ENCODE assay signal across 17 cellular contexts in genomic region chr11:253160-253885, GRCh38. TPM values are rescaled to one million over a fixed set of nuclear protein-coding genes. Genes with fewer than 3 reads are reported as not detected.
DNase-seq lines count a peak whose midpoint lies in the region; ATAC-seq lines count a peak whose summit lies in the region.
"Had no signal": no experiment of that assay in that cellular context is flagged by ENCODE, and none has a peak within 500 bp of the region (broad histone marks: within the 10 kb centered on the region; RNA-seq: fewer than 3 reads in every experiment).

No MANE protein-coding gene starts in this region.

- H3K27me3 Mint-ChIP-seq in T-helper 2 cell treated with Interferon-gamma antibody and Interleukin-4, amounts not matched to agents 5 μg/mL and 100 μg/mL, for 36 hours (ENCODE audit: low read depth) = peaks cover 4% of the 10 kb centered on the region

- peaks cover 43% of the 10 kb centered on the region for H3K36me3 Mint-ChIP-seq in T-helper 2 cell treated with Interferon-gamma antibody and Interleukin-4, amounts not matched to agents 5 μg/mL and 100 μg/mL, for 36 hours (ENCODE audit: low read depth)

- peak overlapping the region; percentile 15 for H3K27ac Mint-ChIP-seq in T-helper 2 cell treated with Interferon-gamma antibody and Interleukin-4, amounts not matched to agents 5 μg/mL and 100 μg/mL, for 36 hours
- H3K27ac Mint-ChIP-seq: HFFc6 had no signal

- no peak overlapping the region for H3K4me3 Mint-ChIP-seq in T-helper 2 cell treated with Interferon-gamma antibody and Interleukin-4, amounts not matched to agents 5 μg/mL and 100 μg/mL, for 36 hours
- H3K4me3 Mint-ChIP-seq: HFFc6 had no signal

- H3K9me3 Mint-ChIP-seq in T-helper 2 cell treated with Interferon-gamma antibody and Interleukin-4, amounts not matched to agents 5 μg/mL and 100 μg/mL, for 36 hours = no peaks in the 10 kb centered on the region
- H3K9me3 Mint-ChIP-seq: HFFc6 had no signal

- ATAC-seq in left lobe of liver = no peak

- no peak for DNase-seq in T-helper 2 cell treated with Interferon-gamma antibody and Interleukin-4, amounts not matched to agents 5 μg/mL and 100 μg/mL, for 36 hours (ENCODE audit: low spot score)
- no peak for DNase-seq in T-helper 2 cell
- peak; percentile 40 for DNase-seq in left lobe of liver (ENCODE audit: low spot score)
- DNase-seq in SK-N-DZ (ENCODE audit: low spot score) = no peak
- DNase-seq in activated effector memory CD4-positive, alpha-beta T cell treated with anti-CD3 and anti-CD28 coated beads, Interleukin-2, amount 50 U/mL, for 16 hours = no peak
- DNase-seq in RKO (ENCODE audit: low spot score) = no peak
- DNase-seq: 8988T; HFFc6; KBM-7; NCI-H1048; NCI-H146; NCI-H2107; NCI-H226; NCI-H69; NK-92 treated with Interleukin-12 subunit alpha and Interleukin-12 subunit beta, amount 100 ng/mL, for 24 hours; Right ventricle myocardium superior had no signal

- peaks cover 10% of the 10 kb centered on the region for H3K4me1 Mint-ChIP-seq in T-helper 2 cell treated with Interferon-gamma antibody and Interleukin-4, amounts not matched to agents 5 μg/mL and 100 μg/mL, for 36 hours (ENCODE audit: low read depth)

RNA-seq across cellular contexts. Expression of gene PSMD13, which starts 16.5 kb away (rescaled TPM):
- 49.5 TPM for total RNA-seq in left lobe of liver
- 165 and 194 TPM in 2 replicates for polyA plus RNA-seq in SK-N-DZ (2014; cell fraction: cytosol; rRNA removed)
- 137 and 154 TPM in 2 replicates for polyA plus RNA-seq in SK-N-DZ (2014; cell fraction: nucleus; rRNA removed)

RNA-seq across cellular contexts. Expression of gene SIRT3, which starts 17.2 kb away (rescaled TPM):
- 21.4 TPM for total RNA-seq in left lobe of liver
- polyA plus RNA-seq in SK-N-DZ (2014; cell fraction: cytosol; rRNA removed) = 7.2 and 13.0 TPM in 2 replicates
- 14.1 and 21.0 TPM in 2 replicates for polyA plus RNA-seq in SK-N-DZ (2014; cell fraction: nucleus; rRNA removed)

RNA-seq across cellular contexts. Expression of gene NLRP6, which starts 24.9 kb away (rescaled TPM):
- total RNA-seq in left lobe of liver = 1.9 TPM
- not detected in 2 replicates for polyA plus RNA-seq in SK-N-DZ (2014; cell fraction: cytosol; rRNA removed)
- not detected in 2 replicates for polyA plus RNA-seq in SK-N-DZ (2014; cell fraction: nucleus; rRNA removed)
- total RNA-seq: H4, HFFc6 had no signal

RNA-seq across cellular contexts. Expression of gene PGGHG, which starts 35.6 kb away (rescaled TPM):
- 37.0 TPM for total RNA-seq in left lobe of liver
- 0.27 and 3.5 TPM in 2 replicates for polyA plus RNA-seq in SK-N-DZ (2014; cell fraction: cytosol; rRNA removed)
- 15.5 and 26.5 TPM in 2 replicates for polyA plus RNA-seq in SK-N-DZ (2014; cell fraction: nucleus; rRNA removed)

RNA-seq across cellular contexts. Expression of gene RIC8A, which starts 45.8 kb away (rescaled TPM):
- 31.4 TPM for total RNA-seq in left lobe of liver
- polyA plus RNA-seq in SK-N-DZ (2014; cell fraction: cytosol; rRNA removed) = 94.9 and 124 TPM in 2 replicates
- polyA plus RNA-seq in SK-N-DZ (2014; cell fraction: nucleus; rRNA removed) = 115 and 126 TPM in 2 replicates
